Comparison of ENCODE assay signal across 1 cellular context in the genomic region with DNA sequence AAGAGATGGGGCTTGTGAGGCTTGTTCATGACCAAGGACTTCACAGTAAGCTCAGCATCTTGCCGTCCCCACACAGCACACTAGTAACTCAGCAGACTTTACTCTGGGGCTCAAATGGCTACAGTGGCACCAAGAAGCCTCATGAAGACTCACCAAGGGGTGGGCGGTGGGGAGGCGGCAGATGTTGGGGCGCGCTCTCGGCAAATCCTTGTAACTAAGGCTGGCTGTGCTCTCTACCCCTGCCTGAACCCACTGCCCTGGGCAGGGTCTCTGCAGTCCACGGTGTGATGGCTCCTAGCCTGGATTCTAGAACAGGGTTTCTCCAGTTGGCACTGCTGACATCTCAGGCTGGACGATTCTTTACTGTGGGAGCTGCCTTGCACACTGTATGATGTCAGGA.
TF ChIP-seq lines count a peak whose summit lies in the region.

No MANE protein-coding gene starts in this region.

TF ChIP-seq in H1, 55 proteins besides CTCF, POLR2A, EP300 and RAD21:
- TF ChIP-seq TBP (IDR thresholded peaks at IDR 0.05; ENCODE audit: low read depth, low read length) (no peak), POLR2AphosphoS5 (IDR thresholded peaks at IDR 0.05; ENCODE audit: low read depth, low read length) (no peak), CREB1 (IDR thresholded peaks at IDR 0.05) (no peak), SRF (IDR thresholded peaks at IDR 0.05; ENCODE audit: low read depth, low read length) (no peak), SP2 (IDR thresholded peaks at IDR 0.05; ENCODE audit: low read length) (no peak), BACH1 (IDR thresholded peaks at IDR 0.05; ENCODE audit: low read length) (no peak), RXRA (IDR thresholded peaks at IDR 0.05; ENCODE audit: insufficient read depth, low read depth, low read length) (no peak), RNF2 (IDR thresholded peaks at IDR 0.05; ENCODE audit: borderline replicate concordance, low read depth, low read length, missing control alignments, poor library complexity, severe bottlenecking) (no peak), HDAC2 (IDR thresholded peaks at IDR 0.05; ENCODE audit: borderline replicate concordance in 1 of 2, low read depth in 2 of 2, low read length in 2 of 2) (no peak), POU5F1 (IDR thresholded peaks at IDR 0.05; ENCODE audit: low read depth, low read length) (no peak), CEBPB (IDR thresholded peaks at IDR 0.05; ENCODE audit: low read depth, low read length) (no peak), ASH2L (IDR thresholded peaks at IDR 0.05; ENCODE audit: low read length) (no peak), KDM1A (IDR thresholded peaks at IDR 0.05; ENCODE audit: borderline replicate concordance, low read length) (no peak), NANOG (IDR thresholded peaks at IDR 0.05; ENCODE audit: insufficient read depth, low read depth, low read length, poor library complexity, severe bottlenecking) (no peak), RFX5 (IDR thresholded peaks at IDR 0.05; ENCODE audit: borderline replicate concordance, low read depth, low read length) (no peak)
- TF ChIP-seq, protein P1, sequence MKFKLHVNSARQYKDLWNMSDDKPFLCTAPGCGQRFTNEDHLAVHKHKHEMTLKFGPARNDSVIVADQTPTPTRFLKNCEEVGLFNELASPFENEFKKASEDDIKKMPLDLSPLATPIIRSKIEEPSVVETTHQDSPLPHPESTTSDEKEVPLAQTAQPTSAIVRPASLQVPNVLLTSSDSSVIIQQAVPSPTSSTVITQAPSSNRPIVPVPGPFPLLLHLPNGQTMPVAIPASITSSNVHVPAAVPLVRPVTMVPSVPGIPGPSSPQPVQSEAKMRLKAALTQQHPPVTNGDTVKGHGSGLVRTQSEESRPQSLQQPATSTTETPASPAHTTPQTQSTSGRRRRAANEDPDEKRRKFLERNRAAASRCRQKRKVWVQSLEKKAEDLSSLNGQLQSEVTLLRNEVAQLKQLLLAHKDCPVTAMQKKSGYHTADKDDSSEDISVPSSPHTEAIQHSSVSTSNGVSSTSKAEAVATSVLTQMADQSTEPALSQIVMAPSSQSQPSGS (IDR thresholded peaks at IDR 0.05; ENCODE audit: low read length): no peak
